In genomic region chr3:623914-624545, GRCh38 we compare ENCODE assay signal across 24 cellular contexts.
"Had no signal": no experiment of that assay in that cellular context is flagged by ENCODE, and none has a peak within 500 bp of the region (broad histone marks: within the 10 kb centered on the region; RNA-seq: fewer than 3 reads in every experiment).

No MANE protein-coding gene starts in this region.

- H3K27ac ChIP-seq: colonic mucosa, dorsolateral prefrontal cortex, esophagus muscularis mucosa, foreskin keratinocyte, gastroesophageal sphincter, heart left ventricle, hepatocyte, left lung, lower lobe of right lung had no signal

- DNase-seq: colonic mucosa; cortex of kidney; dermis blood vessel endothelial cell; dorsolateral prefrontal cortex; effector CD4-positive, alpha-beta T cell; effector memory CD4-positive, alpha-beta T cell; foreskin keratinocyte; heart left ventricle; hypothalamus; immature natural killer cell; islet precursor cell; kidney; left cardiac atrium; left lung; left ventricle myocardium superior; lower lobe of right lung; mesenchymal stem cell; mucosa of descending colon; naive B cell had no signal

- H3K4me1 ChIP-seq: colonic mucosa, esophagus muscularis mucosa, foreskin keratinocyte, gastroesophageal sphincter, heart left ventricle, left lung, lower lobe of right lung had no signal

- H3K27me3 ChIP-seq: colonic mucosa, dorsolateral prefrontal cortex, esophagus muscularis mucosa, foreskin keratinocyte, gastroesophageal sphincter, heart left ventricle, hepatocyte, left lung had no signal

- FAIRE-seq: endothelial cell of umbilical vein, frontal cortex, kidney had no signal

- H3K36me3 ChIP-seq: colonic mucosa, esophagus muscularis mucosa, gastroesophageal sphincter, heart left ventricle, left lung, lower lobe of right lung had no signal

- H2AFZ ChIP-seq: hepatocyte had no signal

- H3K4me3 ChIP-seq: colonic mucosa, dorsolateral prefrontal cortex, esophagus muscularis mucosa, gastroesophageal sphincter, heart left ventricle, hepatocyte, left lung, lower lobe of right lung, mucosa of descending colon had no signal

- H3K4me2 ChIP-seq: hepatocyte had no signal

- ATAC-seq: foreskin keratinocyte, gastroesophageal sphincter, heart left ventricle, left cardiac atrium, left lung, left ventricle myocardium superior, lower lobe of right lung, mucosa of descending colon had no signal

- H3K9me3 ChIP-seq: colonic mucosa, esophagus muscularis mucosa, gastroesophageal sphincter, heart left ventricle, left lung, lower lobe of right lung, mucosa of descending colon had no signal
